ENCODE assay signal across 16 cellular contexts in genomic region chr10:86077871-86078638, GRCh38.
"Had no signal": no experiment of that assay in that cellular context is flagged by ENCODE, and none has a peak within 500 bp of the region (broad histone marks: within the 10 kb centered on the region; RNA-seq: fewer than 3 reads in every experiment).

No MANE protein-coding gene starts in this region.

- H3K4me1 Mint-ChIP-seq: neural crest cell had no signal

- H3K4me1 ChIP-seq: colonic mucosa, pancreas had no signal

- H3K9me3 ChIP-seq: colonic mucosa, pancreas had no signal

- H3K36me3 ChIP-seq: cardiac muscle cell, colonic mucosa, pancreas had no signal

- H3K27ac Mint-ChIP-seq: type B pancreatic cell had no signal

- H3K4me3 Mint-ChIP-seq: activated T-cell treated with anti-CD3 and anti-CD28 coated beads, Interleukin-2, amount 50 U/mL, for 4 hours; neural crest cell; type B pancreatic cell had no signal

- H3K27me3 ChIP-seq: cardiac muscle cell, colonic mucosa, pancreas had no signal

- DNase-seq: activated CD4-positive, alpha-beta T cell treated with anti-CD3 and anti-CD28 coated beads, Interleukin-2, amount 50 U/mL, for 4 hours; activated CD4-positive, CD25-positive, alpha-beta regulatory T cell treated with anti-CD3 and anti-CD28 coated beads, Interleukin-2, amount 50 U/mL, for 72 hours; activated effector memory CD4-positive, alpha-beta T cell treated with Interleukin-2 at 50 U/mL for 16 hours; activated naive CD4-positive, alpha-beta T cell treated with anti-CD3 and anti-CD28 coated beads, Interleukin-2, amount 50 U/mL, for 16 hours; activated T-cell treated with anti-CD3 and anti-CD28 coated beads, Interleukin-2, amount 50 U/mL, for 4 hours; colonic mucosa; foreskin fibroblast; mesenchymal stem cell; pancreas; stimulated activated CD4-positive, alpha-beta T cell treated with anti-CD3 and anti-CD28 coated beads, Interleukin-15, amount 100 ng/mL, for 24 hours; stimulated activated CD4-positive, alpha-beta T cell treated with anti-CD3 and anti-CD28 coated beads, Interleukin-4, amount 100 ng/mL, for 4 hours; stimulated activated CD8-positive, alpha-beta memory T cell treated with anti-CD3 and anti-CD28 coated beads, Interleukin-4, amount 100 ng/mL, for 48 hours; stimulated activated naive CD4-positive, alpha-beta T cell treated with Interleukin-2 at 50 U/mL for 16 hours had no signal

- H3K9me3 Mint-ChIP-seq: activated T-cell treated with anti-CD3 and anti-CD28 coated beads, Interleukin-2, amount 50 U/mL, for 4 hours; neural crest cell; type B pancreatic cell had no signal

- H3K36me3 Mint-ChIP-seq: type B pancreatic cell had no signal

- H3K27ac ChIP-seq: cardiac muscle cell, colonic mucosa, pancreas had no signal

- H3K4me3 ChIP-seq: cardiac muscle cell, colonic mucosa, pancreas had no signal
